In the genomic region with DNA sequence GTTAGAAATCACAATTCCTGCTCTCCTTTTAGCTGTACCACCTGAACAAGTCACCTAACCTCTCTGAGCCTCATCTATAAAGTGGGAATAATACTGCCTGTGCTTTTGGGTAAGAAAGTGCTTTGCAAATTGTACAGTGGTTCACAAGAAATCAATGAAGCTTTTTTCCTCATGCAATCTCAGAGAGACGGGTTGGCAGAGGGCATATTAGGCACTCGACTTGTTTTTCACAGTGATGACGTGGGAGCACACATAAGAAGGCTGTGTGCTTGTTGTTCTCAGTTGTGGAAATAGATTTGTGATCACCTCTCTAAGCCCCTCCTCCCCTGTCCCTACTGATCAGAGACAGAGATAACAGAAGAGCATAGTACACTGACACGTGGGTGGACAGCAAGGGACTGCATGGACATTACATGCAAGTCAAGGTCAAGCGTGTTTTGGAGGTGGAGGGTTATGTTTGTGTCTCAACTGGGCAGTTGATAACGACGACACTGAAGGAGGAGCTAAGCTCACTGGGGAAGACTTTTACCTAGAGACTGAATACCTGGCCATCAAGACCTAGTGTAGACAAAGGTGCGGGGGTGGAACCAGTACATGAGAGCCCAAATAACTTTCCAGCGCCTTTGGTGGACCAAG, we compare ENCODE assay signal across 1 cellular context.
TF ChIP-seq lines count a peak whose summit lies in the region.

No MANE protein-coding gene starts in this region.

TF ChIP-seq in HepG2, 621 proteins besides CTCF, POLR2A, EP300 and RAD21 (continued from another document and continues in another):
- TF ChIP-seq HINFP (CRISPR knock-in tag; IDR thresholded peaks at IDR 0.05; ENCODE audit: low read depth), result peak; percentile 76
- no peak; the same call in 1 of the 2 replicates for TF ChIP-seq ZFP62 (CRISPR knock-in tag; IDR thresholded peaks at IDR 0.05)
- TF ChIP-seq ZNF33A (CRISPR knock-in tag; IDR thresholded peaks at IDR 0.05; ENCODE audit: borderline replicate concordance), result no peak
- peak; percentile 92 for TF ChIP-seq CREB1 (IDR thresholded peaks at IDR 0.05)
- TF ChIP-seq CREB1 (CRISPR knock-in tag; IDR thresholded peaks at IDR 0.05), result peak; percentile 94
- TF ChIP-seq ZNF20 (CRISPR knock-in tag; IDR thresholded peaks at IDR 0.05), result no peak
- no peak for TF ChIP-seq ZNF276 (CRISPR knock-in tag; IDR thresholded peaks at IDR 0.05; ENCODE audit: low read depth)
- TF ChIP-seq SIN3B (IDR thresholded peaks at IDR 0.05; ENCODE audit: low read length), result no peak
- no peak for TF ChIP-seq NFE2L2 (IDR thresholded peaks at IDR 0.05; ENCODE audit: low read length)
- TF ChIP-seq, protein P1, sequence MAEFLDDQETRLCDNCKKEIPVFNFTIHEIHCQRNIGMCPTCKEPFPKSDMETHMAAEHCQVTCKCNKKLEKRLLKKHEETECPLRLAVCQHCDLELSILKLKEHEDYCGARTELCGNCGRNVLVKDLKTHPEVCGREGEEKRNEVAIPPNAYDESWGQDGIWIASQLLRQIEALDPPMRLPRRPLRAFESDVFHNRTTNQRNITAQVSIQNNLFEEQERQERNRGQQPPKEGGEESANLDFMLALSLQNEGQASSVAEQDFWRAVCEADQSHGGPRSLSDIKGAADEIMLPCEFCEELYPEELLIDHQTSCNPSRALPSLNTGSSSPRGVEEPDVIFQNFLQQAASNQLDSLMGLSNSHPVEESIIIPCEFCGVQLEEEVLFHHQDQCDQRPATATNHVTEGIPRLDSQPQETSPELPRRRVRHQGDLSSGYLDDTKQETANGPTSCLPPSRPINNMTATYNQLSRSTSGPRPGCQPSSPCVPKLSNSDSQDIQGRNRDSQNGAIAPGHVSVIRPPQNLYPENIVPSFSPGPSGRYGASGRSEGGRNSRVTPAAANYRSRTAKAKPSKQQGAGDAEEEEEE (CRISPR knock-in tag; IDR thresholded peaks at IDR 0.05; ENCODE audit: borderline replicate concordance), result no peak
- no peak; the same call in 1 of the 2 replicates for TF ChIP-seq BHLHE40 (IDR thresholded peaks at IDR 0.05; ENCODE audit: low read length)
- TF ChIP-seq ZNF646 (CRISPR knock-in tag; IDR thresholded peaks at IDR 0.05), result peak; percentile 71; the same call in 1 of the 2 replicates
- TF ChIP-seq ZBTB46 (CRISPR knock-in tag; IDR thresholded peaks at IDR 0.05; ENCODE audit: borderline replicate concordance), result no peak
- no peak for TF ChIP-seq CBX2 (IDR thresholded peaks at IDR 0.05; ENCODE audit: low read depth, low read length)
- no peak for TF ChIP-seq CBX2 (CRISPR knock-in tag; IDR thresholded peaks at IDR 0.05; ENCODE audit: low read depth)
- peak; percentile 81; the same call in 1 of the 2 replicates for TF ChIP-seq YEATS2 (CRISPR knock-in tag; IDR thresholded peaks at IDR 0.05; ENCODE audit: borderline replicate concordance)
- peak; percentile 61; the same call in 1 of the 2 replicates for TF ChIP-seq BORCS8-MEF2B (CRISPR knock-in tag; IDR thresholded peaks at IDR 0.05)
- TF ChIP-seq MXD3 (CRISPR knock-in tag; IDR thresholded peaks at IDR 0.05), result peak; percentile 58; the same call in 1 of the 2 replicates
- TF ChIP-seq ATF7-NPFF (CRISPR knock-in tag; IDR thresholded peaks at IDR 0.05; ENCODE audit: low read depth), result 0 out of 2 replicates have a peak, but pooled peaks have one; percentile 31
- no peak for TF ChIP-seq ZNF180 (CRISPR knock-in tag; IDR thresholded peaks at IDR 0.05; ENCODE audit: borderline replicate concordance, low read depth)
- no peak; the same call in 1 of the 2 replicates for TF ChIP-seq ZBTB8A (CRISPR knock-in tag; IDR thresholded peaks at IDR 0.05; ENCODE audit: borderline replicate concordance, low read depth)
- TF ChIP-seq, protein P2, sequence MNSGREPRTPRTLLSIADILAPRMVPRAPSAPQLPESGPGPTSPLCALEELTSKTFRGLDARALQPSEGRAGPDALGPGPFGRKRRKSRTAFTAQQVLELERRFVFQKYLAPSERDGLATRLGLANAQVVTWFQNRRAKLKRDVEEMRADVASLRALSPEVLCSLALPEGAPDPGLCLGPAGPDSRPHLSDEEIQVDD (CRISPR knock-in tag; IDR thresholded peaks at IDR 0.05; ENCODE audit: borderline replicate concordance), result no peak
- TF ChIP-seq SETDB1 (CRISPR knock-in tag; IDR thresholded peaks at IDR 0.05; ENCODE audit: borderline replicate concordance), result no peak
- peak; percentile 74; the same call in 1 of the 2 replicates for TF ChIP-seq ZNF451 (CRISPR knock-in tag; IDR thresholded peaks at IDR 0.05)
- TF ChIP-seq ZNF598 (CRISPR knock-in tag; IDR thresholded peaks at IDR 0.05; ENCODE audit: borderline replicate concordance), result no peak
- TF ChIP-seq ZNF775 (CRISPR knock-in tag; IDR thresholded peaks at IDR 0.05; ENCODE audit: borderline replicate concordance), result 0 out of 2 replicates have a peak, but pooled peaks have one; percentile 83
- TF ChIP-seq DZIP1 (CRISPR knock-in tag; IDR thresholded peaks at IDR 0.05), result no peak
- TF ChIP-seq ATF3 (CRISPR knock-in tag; IDR thresholded peaks at IDR 0.05), result no peak
- no peak for TF ChIP-seq ZNF737 (CRISPR knock-in tag; IDR thresholded peaks at IDR 0.05; ENCODE audit: borderline replicate concordance)
- TF ChIP-seq KMT2B (CRISPR knock-in tag; IDR thresholded peaks at IDR 0.05), result no peak
- no peak for TF ChIP-seq ZNF839 (CRISPR knock-in tag; IDR thresholded peaks at IDR 0.05; ENCODE audit: borderline replicate concordance)
- TF ChIP-seq ZNF468 (CRISPR knock-in tag; IDR thresholded peaks at IDR 0.05), result no peak
- peak; percentile 73 for TF ChIP-seq MAX (IDR thresholded peaks at IDR 0.05)
- TF ChIP-seq RARA (CRISPR knock-in tag; IDR thresholded peaks at IDR 0.05), result peak; percentile 99
- TF ChIP-seq ATF7 (IDR thresholded peaks at IDR 0.05), result peak; percentile 4; the same call in 1 of the 2 replicates
- peak; percentile 90 for TF ChIP-seq ATF7 (CRISPR knock-in tag; IDR thresholded peaks at IDR 0.05)
- TF ChIP-seq ZNF44 (CRISPR knock-in tag; IDR thresholded peaks at IDR 0.05), result no peak
- TF ChIP-seq DMAP1 (CRISPR knock-in tag; IDR thresholded peaks at IDR 0.05), result peak; percentile 63; the same call in 1 of the 2 replicates
- TF ChIP-seq ZNF552 (CRISPR knock-in tag; IDR thresholded peaks at IDR 0.05; ENCODE audit: borderline replicate concordance), result no peak
- peak; percentile 93 for TF ChIP-seq TGIF2 (CRISPR knock-in tag; IDR thresholded peaks at IDR 0.05)
- TF ChIP-seq ZNF768 (CRISPR knock-in tag; IDR thresholded peaks at IDR 0.05), result peak; percentile 46; the same call in 1 of the 2 replicates
